In genomic region chr3:33023176-33024136, GRCh38 we compare ENCODE assay signal across 17 cellular contexts.
DNase-seq lines count a peak whose midpoint lies in the region; TF ChIP-seq lines count a peak whose summit lies in the region.
"Had no signal": no experiment of that assay in that cellular context is flagged by ENCODE, and none has a peak within 500 bp of the region (broad histone marks: within the 10 kb centered on the region; RNA-seq: fewer than 3 reads in every experiment).

No MANE protein-coding gene starts in this region.

- peaks cover 13% of the 10 kb centered on the region; the same call in 1 of the 2 replicates for H3K36me3 ChIP-seq in Loucy (ENCODE audit: insufficient read depth, low read length)
- H3K36me3 ChIP-seq: prostate gland had no signal

- no peak overlapping the region for H3K9ac ChIP-seq in Loucy (ENCODE audit: low read depth, low read length, poor library complexity, severe bottlenecking)

- H3K4me3 Mint-ChIP-seq in activated CD4-positive, alpha-beta T cell treated with anti-CD3 and anti-CD28 coated beads, Interleukin-2, amount 10 ng/mL, durations not matched to agents 24 days and 14 days: peak overlapping the region; percentile 59
- peak overlapping the region; percentile 8 for H3K4me3 Mint-ChIP-seq in activated naive CD8-positive, alpha-beta T cell treated with anti-CD3 and anti-CD28 coated beads for 36 hours
- no peak overlapping the region for H3K4me3 Mint-ChIP-seq in neural crest cell
- H3K4me3 Mint-ChIP-seq: brain; natural killer cell treated with Interleukin-12 subunit alpha and Interleukin-12 subunit beta and Interleukin-15 and Interleukin-18, amount 100 ng/mL, for 72 hours had no signal

- H3K4me1 ChIP-seq in Loucy (ENCODE audit: insufficient read depth, low read length, poor library complexity, severe bottlenecking): peaks cover 8% of the 10 kb centered on the region
- H3K4me1 ChIP-seq: prostate gland had no signal

- DNase-seq in activated CD4-positive, alpha-beta T cell treated with anti-CD3 and anti-CD28 coated beads, Interleukin-2, amount 10 ng/mL, durations not matched to agents 24 days and 14 days: no peak
- DNase-seq in activated CD4-positive, alpha-beta T cell treated with anti-CD3 and anti-CD28 coated beads, Interleukin-2, amount 50 U/mL, for 4 hours: no peak
- DNase-seq in activated naive CD8-positive, alpha-beta T cell treated with anti-CD3 and anti-CD28 coated beads for 36 hours: no peak
- DNase-seq in neural crest cell (ENCODE audit: low read depth, low spot score) (no peak), DMS114 treated with DMSO at 0.1 percent for 48 hours (lab: John Stamatoyannopoulos, UW; ENCODE audit: unreplicated experiment) (no peak), NCI-H187 treated with DMSO at 0.1 percent for 48 hours (lab: John Stamatoyannopoulos, UW) (no peak)
- no peak for DNase-seq in stimulated activated naive CD4-positive, alpha-beta T cell treated with Interleukin-2 at 50 U/mL for 16 hours (lab: John Stamatoyannopoulos, UW)
- DNase-seq: activated CD4-positive, CD25-positive, alpha-beta regulatory T cell treated with anti-CD3 and anti-CD28 coated beads, Interleukin-2, amount 50 U/mL, for 72 hours; Kasumi-1; NCI-H146; NCI-H226; Right ventricle myocardium superior had no signal

- no peak overlapping the region for H3K4me2 ChIP-seq in Loucy (ENCODE audit: low read depth, low read length, poor library complexity, severe bottlenecking)
- H3K4me2 ChIP-seq: smooth muscle cell had no signal

- H3K79me2 ChIP-seq in Loucy (ENCODE audit: insufficient read depth, low read length): no peaks in the 10 kb centered on the region

- no peaks in the 10 kb centered on the region for H3K9me3 ChIP-seq in Loucy (ENCODE audit: insufficient read depth, low read depth, low read length)
- H3K9me3 ChIP-seq: prostate gland had no signal

- peak overlapping the region; percentile 95 for H3K27ac Mint-ChIP-seq in activated CD4-positive, alpha-beta T cell treated with anti-CD3 and anti-CD28 coated beads, Interleukin-2, amount 10 ng/mL, durations not matched to agents 24 days and 14 days
- H3K27ac Mint-ChIP-seq in activated naive CD8-positive, alpha-beta T cell treated with anti-CD3 and anti-CD28 coated beads for 36 hours: peak overlapping the region; percentile 89
- peak overlapping the region; percentile 6 for H3K27ac Mint-ChIP-seq in neural crest cell (ENCODE audit: unreplicated experiment)
- H3K27ac Mint-ChIP-seq: brain; natural killer cell treated with Interleukin-12 subunit alpha and Interleukin-12 subunit beta and Interleukin-15 and Interleukin-18, amount 100 ng/mL, for 72 hours had no signal

- H3K9me3 Mint-ChIP-seq in activated CD4-positive, alpha-beta T cell treated with anti-CD3 and anti-CD28 coated beads, Interleukin-2, amount 10 ng/mL, durations not matched to agents 24 days and 14 days: no peaks in the 10 kb centered on the region
- H3K9me3 Mint-ChIP-seq in activated naive CD8-positive, alpha-beta T cell treated with anti-CD3 and anti-CD28 coated beads for 36 hours: no peaks in the 10 kb centered on the region
- H3K9me3 Mint-ChIP-seq in neural crest cell: no peaks in the 10 kb centered on the region
- H3K9me3 Mint-ChIP-seq: brain; natural killer cell treated with Interleukin-12 subunit alpha and Interleukin-12 subunit beta and Interleukin-15 and Interleukin-18, amount 100 ng/mL, for 72 hours had no signal

- H3K27me3 ChIP-seq in Loucy (ENCODE audit: insufficient read depth, low read length, poor library complexity, severe bottlenecking): no peaks in the 10 kb centered on the region

- H3K4me1 Mint-ChIP-seq in activated CD4-positive, alpha-beta T cell treated with anti-CD3 and anti-CD28 coated beads, Interleukin-2, amount 10 ng/mL, durations not matched to agents 24 days and 14 days: peaks cover 48% of the 10 kb centered on the region
- peaks cover 38% of the 10 kb centered on the region for H3K4me1 Mint-ChIP-seq in activated naive CD8-positive, alpha-beta T cell treated with anti-CD3 and anti-CD28 coated beads for 36 hours
- H3K4me1 Mint-ChIP-seq in neural crest cell: no peaks in the 10 kb centered on the region
- H3K4me1 Mint-ChIP-seq: brain had no signal

- intact Hi-C loops in activated CD4-positive, alpha-beta T cell treated with anti-CD3 and anti-CD28 coated beads, Interleukin-2, amount 10 ng/mL, durations not matched to agents 24 days and 14 days (cut with micrococcal nuclease): loop anchor here (1.0 to 5.0 kb wide), 7 partner anchors 17 to 89 kb away; partner anchors contain the start of genes CCR4 and CRTAP

- H3K36me3 Mint-ChIP-seq in activated CD4-positive, alpha-beta T cell treated with anti-CD3 and anti-CD28 coated beads, Interleukin-2, amount 10 ng/mL, durations not matched to agents 24 days and 14 days (ENCODE audit: low read depth): peaks cover 44% of the 10 kb centered on the region
- H3K36me3 Mint-ChIP-seq in activated naive CD8-positive, alpha-beta T cell treated with anti-CD3 and anti-CD28 coated beads for 36 hours: peaks cover 24% of the 10 kb centered on the region
- H3K36me3 Mint-ChIP-seq in neural crest cell (ENCODE audit: low read depth): no peaks in the 10 kb centered on the region

- H3K27me3 Mint-ChIP-seq in activated CD4-positive, alpha-beta T cell treated with anti-CD3 and anti-CD28 coated beads, Interleukin-2, amount 10 ng/mL, durations not matched to agents 24 days and 14 days: no peaks in the 10 kb centered on the region
- no peaks in the 10 kb centered on the region for H3K27me3 Mint-ChIP-seq in activated naive CD8-positive, alpha-beta T cell treated with anti-CD3 and anti-CD28 coated beads for 36 hours
- H3K27me3 Mint-ChIP-seq in neural crest cell (ENCODE audit: low read depth): no peaks in the 10 kb centered on the region
- H3K27me3 Mint-ChIP-seq: brain; natural killer cell treated with Interleukin-12 subunit alpha and Interleukin-12 subunit beta and Interleukin-15 and Interleukin-18, amount 100 ng/mL, for 72 hours had no signal

- H3K4me3 ChIP-seq in Loucy (ENCODE audit: low read length, poor library complexity, severe bottlenecking): no peak overlapping the region
- H3K4me3 ChIP-seq: prostate gland, smooth muscle cell had no signal

- TF ChIP-seq CTCF in Loucy (conservative IDR thresholded peaks at IDR 0.05; ENCODE audit: low read length) (0 out of 2 replicates have a peak, but pooled peaks have one; percentile 13), neural crest cell (conservative IDR thresholded peaks at IDR 0.05) (no peak)

- no peaks in the 10 kb centered on the region for H3F3A ChIP-seq in Loucy (ENCODE audit: low read depth)

- no peaks in the 10 kb centered on the region for H3K9me2 ChIP-seq in Loucy (replicated peaks; ENCODE audit: low read depth, low read length)

- no peaks in the 10 kb centered on the region for H4K20me1 ChIP-seq in Loucy (ENCODE audit: insufficient read depth, low read length, poor library complexity, severe bottlenecking)

- no peak overlapping the region for H2AFZ ChIP-seq in Loucy (ENCODE audit: low read length)

Comparison
In these comparisons a context has a peak if more than half of its experiments do, and no peak if none do; other contexts are left out.
1. H3K27ac Mint-ChIP-seq: peak in every context shown above with its lines; median percentile 95 in activated CD4-positive, alpha-beta T cell treated with anti-CD3 and anti-CD28 coated beads, Interleukin-2, amount 10 ng/mL, durations not matched to agents 24 days and 14 days; 89 in activated naive CD8-positive, alpha-beta T cell treated with anti-CD3 and anti-CD28 coated beads for 36 hours; 6 in neural crest cell.